13 cellular contexts compared by ENCODE assay signal in the genomic region with DNA sequence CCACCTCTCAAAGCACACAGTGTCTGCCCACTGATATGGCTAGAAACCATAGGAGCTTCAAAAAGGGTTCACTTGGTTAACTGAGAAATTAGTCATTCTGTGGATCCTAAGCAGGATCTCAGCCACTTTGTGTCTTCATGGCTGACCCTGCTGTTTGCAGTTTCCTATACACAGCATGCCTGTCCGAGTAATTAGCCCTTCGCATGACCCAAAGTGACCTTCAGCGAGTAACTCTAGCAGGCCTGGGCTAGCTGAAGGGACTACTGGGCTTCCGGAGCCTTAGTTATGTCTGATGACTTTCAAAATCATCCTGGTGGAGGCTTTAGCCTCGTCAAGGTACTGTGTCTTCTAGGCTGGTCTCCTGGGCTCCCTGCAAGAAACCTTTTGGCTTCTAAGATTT. TPM values are rescaled to one million over a fixed set of nuclear protein-coding genes. Genes with fewer than 3 reads are reported as not detected.
DNase-seq lines count a peak whose midpoint lies in the region; ATAC-seq and TF ChIP-seq lines count a peak whose summit lies in the region.
"Had no signal": no experiment of that assay in that cellular context is flagged by ENCODE, and none has a peak within 500 bp of the region (broad histone marks: within the 10 kb centered on the region; RNA-seq: fewer than 3 reads in every experiment).

No MANE protein-coding gene starts in this region.

- H3K27me3 Mint-ChIP-seq in activated T-cell treated with anti-CD3 and anti-CD28 coated beads, Interleukin-2, amount 50 U/mL, for 24 hours, result no peaks in the 10 kb centered on the region
- no peaks in the 10 kb centered on the region for H3K27me3 Mint-ChIP-seq in activated naive CD4-positive, alpha-beta T cell treated with anti-CD3 and anti-CD28 coated beads for 36 hours (ENCODE audit: low read depth)
- H3K27me3 Mint-ChIP-seq: CD8-positive, alpha-beta memory T cell; central memory CD8-positive, alpha-beta T cell had no signal

- peak overlapping the region; percentile 66 for H3K23ac ChIP-seq in IMR-90 (ENCODE audit: low read depth, low read length)

- dilution Hi-C loops in IMR-90 (cut with HindIII; ENCODE audit: low sequenced_read_pairs, unreplicated experiment), result no loop called here

- peak overlapping the region; percentile 34 for H2AFZ ChIP-seq in IMR-90 (replicated peaks; ENCODE audit: low read length, poor library complexity)
- H2AFZ ChIP-seq in osteoblast (ENCODE audit: low read length), result no peak overlapping the region

- DNase-seq in AG10803 (ENCODE audit: low read depth) (no peak), IMR-90 (no peak), osteoblast (ENCODE audit: insufficient read length, low spot score, missing footprints) (no peak), SKM-1 treated with dmso at 0.1 percent for 144 hours (lab: John Stamatoyannopoulos, UW; ENCODE audit: unreplicated experiment) (no peak), AG20443 (ENCODE audit: low spot score) (no peak)
- DNase-seq in activated T-cell treated with anti-CD3 and anti-CD28 coated beads, Interleukin-2, amount 50 U/mL, for 24 hours, result no peak
- DNase-seq in activated naive CD4-positive, alpha-beta T cell treated with anti-CD3 and anti-CD28 coated beads for 36 hours, result no peak
- DNase-seq: activated gamma-delta T cell; CD8-positive, alpha-beta memory T cell; NCI-H526 treated with DMSO at 0.1 percent for 48 hours had no signal

- peak overlapping the region; percentile 49; the same call in 1 of the 2 replicates for H2AK5ac ChIP-seq in IMR-90 (ENCODE audit: low read depth, low read length)

- H3K27me3 ChIP-seq in IMR-90 (ENCODE audit: control insufficient read depth, insufficient read depth, low read length), result no peaks in the 10 kb centered on the region
- H3K27me3 ChIP-seq in duodenal mucosa (ENCODE audit: control insufficient read depth in 1 of 2, insufficient read depth in 2 of 2, low read length in 2 of 2), result no peaks in the 10 kb centered on the region
- no peaks in the 10 kb centered on the region for H3K27me3 ChIP-seq in osteoblast (ENCODE audit: insufficient read depth, low read length)

- peak overlapping the region in 1 of 2 experiments; percentile 28; a peak in 1 of 4 replicates for H4K8ac ChIP-seq in IMR-90 (ENCODE audit: low read depth in 2 of 2, low read length in 2 of 2)

- H3K18ac ChIP-seq in IMR-90 (ENCODE audit: low read depth, low read length), result no peak overlapping the region

- H3K79me2 ChIP-seq in osteoblast (ENCODE audit: insufficient read depth, low read length), result peaks cover 25% of the 10 kb centered on the region

- peak overlapping the region; percentile 67; the same call in 1 of the 3 replicates for H2BK15ac ChIP-seq in IMR-90 (ENCODE audit: low read depth, low read length)

- peaks cover 7% of the 10 kb centered on the region for H3K36me3 Mint-ChIP-seq in activated T-cell treated with anti-CD3 and anti-CD28 coated beads, Interleukin-2, amount 50 U/mL, for 24 hours (ENCODE audit: low read depth)
- peaks cover 1% of the 10 kb centered on the region for H3K36me3 Mint-ChIP-seq in activated naive CD4-positive, alpha-beta T cell treated with anti-CD3 and anti-CD28 coated beads for 36 hours (ENCODE audit: low read depth)
- H3K36me3 Mint-ChIP-seq: stimulated activated effector memory CD8-positive, alpha-beta T cell treated with anti-CD3 and anti-CD28 coated beads, Interleukin-12 subunit alpha, Interleukin-12 subunit beta, amount 100 ng/mL, for 72 hours had no signal

- in situ Hi-C loops in IMR-90 (cut with MboI; ENCODE audit: low sequenced_read_pairs), result no loop called here

- H3K9me1 ChIP-seq in IMR-90 (ENCODE audit: insufficient read depth, low read length), result peaks cover 4% of the 10 kb centered on the region; the same call in 1 of the 2 replicates

- H3K27ac Mint-ChIP-seq in activated T-cell treated with anti-CD3 and anti-CD28 coated beads, Interleukin-2, amount 50 U/mL, for 24 hours, result no peak overlapping the region
- no peak overlapping the region for H3K27ac Mint-ChIP-seq in activated naive CD4-positive, alpha-beta T cell treated with anti-CD3 and anti-CD28 coated beads for 36 hours
- H3K27ac Mint-ChIP-seq: CD8-positive, alpha-beta memory T cell; stimulated activated effector memory CD8-positive, alpha-beta T cell treated with anti-CD3 and anti-CD28 coated beads, Interleukin-12 subunit alpha, Interleukin-12 subunit beta, amount 100 ng/mL, for 72 hours had no signal

- H3K14ac ChIP-seq in IMR-90 (replicated peaks; ENCODE audit: low read depth, low read length), result peak overlapping the region; percentile 80; the same call in 1 of the 2 replicates

- peaks cover 16% of the 10 kb centered on the region for H3K4me1 Mint-ChIP-seq in activated T-cell treated with anti-CD3 and anti-CD28 coated beads, Interleukin-2, amount 50 U/mL, for 24 hours (ENCODE audit: low read depth)
- H3K4me1 Mint-ChIP-seq in activated naive CD4-positive, alpha-beta T cell treated with anti-CD3 and anti-CD28 coated beads for 36 hours (ENCODE audit: low read depth), result peaks cover 18% of the 10 kb centered on the region

- H3K4me3 ChIP-seq in AG10803 (ENCODE audit: low read length), result peak overlapping the region; percentile 99
- no peak overlapping the region for H3K4me3 ChIP-seq in IMR-90 (ENCODE audit: insufficient read depth, low read depth, low read length)
- H3K4me3 ChIP-seq in duodenal mucosa (ENCODE audit: low read depth in 1 of 2, low read length in 2 of 2), result peak overlapping the region; percentile 37 to 63
- no peak overlapping the region for H3K4me3 ChIP-seq in osteoblast (ENCODE audit: insufficient read depth, low read length)

- 59% methylated on average over 3 of the region's 5 CpGs; no CpG with 5 or more reads in 1 of the 2 experiments for WGBS in IMR-90 (ENCODE audit: extremely low coverage in 2 of 2, insufficient read length in 1 of 2), 2 experiments

- H3K36me3 ChIP-seq in IMR-90 (ENCODE audit: control insufficient read depth, insufficient read depth, low read length), result no peaks in the 10 kb centered on the region
- H3K36me3 ChIP-seq in duodenal mucosa (ENCODE audit: control insufficient read depth in 1 of 2, insufficient read depth in 2 of 2, low read length in 2 of 2), result no peaks in the 10 kb centered on the region
- H3K36me3 ChIP-seq in osteoblast (ENCODE audit: insufficient read depth, low read length), result peaks cover 3% of the 10 kb centered on the region

- intact Hi-C loops in IMR-90 (cut with micrococcal nuclease), result no loop called here
- intact Hi-C loops in activated naive CD4-positive, alpha-beta T cell treated with anti-CD3 and anti-CD28 coated beads for 36 hours (cut with micrococcal nuclease), result no loop called here

- no peak for ATAC-seq in IMR-90 (ENCODE audit: low read depth)
- ATAC-seq: stimulated activated effector memory CD8-positive, alpha-beta T cell treated with anti-CD3 and anti-CD28 coated beads, Interleukin-12 subunit alpha, Interleukin-12 subunit beta, amount 100 ng/mL, for 72 hours had no signal

- H3K4me1 ChIP-seq in IMR-90 (ENCODE audit: control insufficient read depth, insufficient read depth, low read length) (peaks cover 18% of the 10 kb centered on the region), duodenal mucosa (ENCODE audit: control insufficient read depth in 1 of 2, insufficient read depth in 2 of 2, low read length in 2 of 2) (peaks cover 12 to 17% of the 10 kb centered on the region in 2 donors), osteoblast (ENCODE audit: insufficient read depth, low read length) (peaks cover 40% of the 10 kb centered on the region)

- H2BK5ac ChIP-seq in IMR-90 (ENCODE audit: low read depth, low read length, poor library complexity, severe bottlenecking), result no peak overlapping the region

- TF ChIP-seq RAD21 in IMR-90 (IDR thresholded peaks at IDR 0.05; ENCODE audit: low read length), result no peak

- no peak for TF ChIP-seq POLR2A in IMR-90 (IDR thresholded peaks at IDR 0.05; ENCODE audit: low read depth, low read length)

- H3K79me1 ChIP-seq in IMR-90 (ENCODE audit: low read depth in 1 of 2, low read length in 2 of 2), result peaks cover 9 to 37% of the 10 kb centered on the region in 2 experiments

- no TSS peak for BruUV-seq in IMR-90 (replicated peaks; lab: Mats Ljungman, UMichigan)

- H2AK9ac ChIP-seq in IMR-90 (replicated peaks; ENCODE audit: low read depth, low read length, poor library complexity), result peak overlapping the region; percentile 42

- H4K91ac ChIP-seq in IMR-90 (ENCODE audit: insufficient read depth, low read depth, low read length), result no peak overlapping the region

- peak overlapping the region; percentile 53; the same call in 1 of the 2 replicates for H3K4me2 ChIP-seq in IMR-90 (ENCODE audit: low read depth, low read length)
- H3K4me2 ChIP-seq in osteoblast (ENCODE audit: insufficient read depth, low read length), result peak overlapping the region; percentile 33

- no peak overlapping the region for H3K56ac ChIP-seq in IMR-90 (ENCODE audit: extremely low read depth, insufficient read depth, low read length)

- no peaks in the 10 kb centered on the region for H4K20me1 ChIP-seq in IMR-90 (ENCODE audit: insufficient read depth, low read length)
- peaks cover 4% of the 10 kb centered on the region for H4K20me1 ChIP-seq in osteoblast (ENCODE audit: insufficient read depth, low read length)

- no peak overlapping the region; the same call in 1 of the 2 replicates for H4K5ac ChIP-seq in IMR-90 (ENCODE audit: low read depth, low read length)

- peak overlapping the region; percentile 62 for H3K4ac ChIP-seq in IMR-90 (ENCODE audit: low read depth, low read length)

- H3K27ac ChIP-seq in IMR-90 (ENCODE audit: insufficient read depth, low read length) (no peak overlapping the region), duodenal mucosa (ENCODE audit: low read depth, low read length) (no peak overlapping the region), osteoblast (ENCODE audit: low read depth, low read length) (no peak overlapping the region)

- H3K9me3 Mint-ChIP-seq in activated T-cell treated with anti-CD3 and anti-CD28 coated beads, Interleukin-2, amount 50 U/mL, for 24 hours, result no peaks in the 10 kb centered on the region
- no peaks in the 10 kb centered on the region for H3K9me3 Mint-ChIP-seq in activated naive CD4-positive, alpha-beta T cell treated with anti-CD3 and anti-CD28 coated beads for 36 hours
- H3K9me3 Mint-ChIP-seq: CD8-positive, alpha-beta memory T cell; central memory CD8-positive, alpha-beta T cell; stimulated activated effector memory CD8-positive, alpha-beta T cell treated with anti-CD3 and anti-CD28 coated beads, Interleukin-12 subunit alpha, Interleukin-12 subunit beta, amount 100 ng/mL, for 72 hours had no signal

- TF ChIP-seq CTCF in AG10803 (conservative IDR thresholded peaks at IDR 0.05; ENCODE audit: low read length) (no peak), IMR-90 (conservative IDR thresholded peaks at IDR 0.05; ENCODE audit: low read depth, low read length) (no peak), osteoblast (IDR thresholded peaks at IDR 0.05; ENCODE audit: extremely low read depth, low read depth, low read length) (no peak)

- H3K9me3 ChIP-seq in IMR-90 (ENCODE audit: control insufficient read depth, insufficient read depth, low read length) (no peaks in the 10 kb centered on the region), duodenal mucosa (ENCODE audit: control insufficient read depth in 1 of 2, low read length in 2 of 2) (no peaks in the 10 kb centered on the region), osteoblast (ENCODE audit: low read depth, low read length) (no peaks in the 10 kb centered on the region)

- POLR2A ChIA-PET in IMR-90 (lab: Charles Lee; ENCODE audit: unreplicated experiment), result no interaction called here

- H3K9ac ChIP-seq in IMR-90 (ENCODE audit: low read depth, low read length) (no peak overlapping the region), duodenal mucosa (ENCODE audit: low read depth in 1 of 2, low read length in 2 of 2) (peak overlapping the region; percentile 30 to 93)

- CTCF ChIA-PET in IMR-90 (lab: Yijun Ruan, JAX), result no interaction called here
- CTCF ChIA-PET in activated naive CD4-positive, alpha-beta T cell treated with anti-CD3 and anti-CD28 coated beads for 36 hours (lab: Charles Lee), result no interaction called here

- H3K4me3 Mint-ChIP-seq in activated T-cell treated with anti-CD3 and anti-CD28 coated beads, Interleukin-2, amount 50 U/mL, for 24 hours, result no peak overlapping the region
- H3K4me3 Mint-ChIP-seq in activated naive CD4-positive, alpha-beta T cell treated with anti-CD3 and anti-CD28 coated beads for 36 hours, result no peak overlapping the region
- H3K4me3 Mint-ChIP-seq: CD8-positive, alpha-beta memory T cell; central memory CD8-positive, alpha-beta T cell; stimulated activated effector memory CD8-positive, alpha-beta T cell treated with anti-CD3 and anti-CD28 coated beads, Interleukin-12 subunit alpha, Interleukin-12 subunit beta, amount 100 ng/mL, for 72 hours had no signal

- peak overlapping the region; percentile 16; the same call in 1 of the 2 replicates for H2BK120ac ChIP-seq in IMR-90 (ENCODE audit: low read depth, low read length)

- H2BK20ac ChIP-seq in IMR-90 (ENCODE audit: low read depth, low read length), result peak overlapping the region; percentile 21; the same call in 1 of the 2 replicates

RNA-seq across cellular contexts. Expression of a gene that starts 28.9 kb away (rescaled TPM):
- total RNA-seq in IMR-90 (2012; rRNA removed), result under 0.01 and 0.28 TPM in 2 replicates
- 0.23 and 0.43 TPM in 2 replicates for polyA plus RNA-seq in IMR-90 (2012; rRNA removed)
- polyA plus RNA-seq in IMR-90 (2012; cell fraction: cytosol; rRNA removed), result 0.05 TPM in 1 of 2 replicates, not detected in the other
- polyA plus RNA-seq in IMR-90 (2012; cell fraction: nucleus; rRNA removed; ENCODE audit: low replicate concordance), result 2.8 and 3.2 TPM in 2 replicates
- total RNA-seq in osteoblast, result 0.29 and 0.36 TPM in 2 replicates
- under 1 TPM in 1 of 2 experiments, not detected in 1; 0.38 TPM for total RNA-seq in activated naive CD4-positive, alpha-beta T cell treated with anti-CD3 and anti-CD28 coated beads for 36 hours
- polyA plus RNA-seq: CD8-positive, alpha-beta memory T cell had no signal

RNA-seq across cellular contexts. Expression of a gene that starts 35.7 kb away (rescaled TPM):
- total RNA-seq in IMR-90 (2012; rRNA removed), result 50.3 and 52.5 TPM in 2 replicates
- polyA plus RNA-seq in IMR-90 (2012; rRNA removed), result 18.9 and 22.3 TPM in 2 replicates
- polyA plus RNA-seq in IMR-90 (2012; cell fraction: cytosol; rRNA removed), result 18.0 and 20.2 TPM in 2 replicates
- 17.2 and 25.5 TPM in 2 replicates for polyA plus RNA-seq in IMR-90 (2012; cell fraction: nucleus; rRNA removed; ENCODE audit: low replicate concordance)
- 43.0 and 56.1 TPM in 2 replicates for total RNA-seq in osteoblast
- 10 to 100 TPM in 1 of 2 experiments, 1 to 10 TPM in 1; 10.0 to 10.4 TPM for total RNA-seq in activated naive CD4-positive, alpha-beta T cell treated with anti-CD3 and anti-CD28 coated beads for 36 hours

RNA-seq across cellular contexts. Expression of a gene that starts 51.2 kb away (rescaled TPM):
- 37.6 and 37.8 TPM in 2 replicates for total RNA-seq in IMR-90 (2012; rRNA removed)
- 15.3 and 19.8 TPM in 2 replicates for polyA plus RNA-seq in IMR-90 (2012; rRNA removed)
- polyA plus RNA-seq in IMR-90 (2012; cell fraction: cytosol; rRNA removed), result 3.5 and 8.6 TPM in 2 replicates
- polyA plus RNA-seq in IMR-90 (2012; cell fraction: nucleus; rRNA removed; ENCODE audit: low replicate concordance), result 4.5 and 17.1 TPM in 2 replicates
- total RNA-seq in osteoblast, result 39.8 and 40.7 TPM in 2 replicates
- total RNA-seq in activated naive CD4-positive, alpha-beta T cell treated with anti-CD3 and anti-CD28 coated beads for 36 hours, result 10 to 100 TPM; 20.4 to 26.8 TPM

Comparison
In these comparisons a context has a peak if more than half of its experiments do, and no peak if none do; other contexts are left out.
1. H3K4me3 ChIP-seq: peak in AG10803 (single experiment) and duodenal mucosa (2 of 2); none in IMR-90 (single experiment) and osteoblast (single experiment).